8 cellular contexts compared by ENCODE assay signal in the genomic region with DNA sequence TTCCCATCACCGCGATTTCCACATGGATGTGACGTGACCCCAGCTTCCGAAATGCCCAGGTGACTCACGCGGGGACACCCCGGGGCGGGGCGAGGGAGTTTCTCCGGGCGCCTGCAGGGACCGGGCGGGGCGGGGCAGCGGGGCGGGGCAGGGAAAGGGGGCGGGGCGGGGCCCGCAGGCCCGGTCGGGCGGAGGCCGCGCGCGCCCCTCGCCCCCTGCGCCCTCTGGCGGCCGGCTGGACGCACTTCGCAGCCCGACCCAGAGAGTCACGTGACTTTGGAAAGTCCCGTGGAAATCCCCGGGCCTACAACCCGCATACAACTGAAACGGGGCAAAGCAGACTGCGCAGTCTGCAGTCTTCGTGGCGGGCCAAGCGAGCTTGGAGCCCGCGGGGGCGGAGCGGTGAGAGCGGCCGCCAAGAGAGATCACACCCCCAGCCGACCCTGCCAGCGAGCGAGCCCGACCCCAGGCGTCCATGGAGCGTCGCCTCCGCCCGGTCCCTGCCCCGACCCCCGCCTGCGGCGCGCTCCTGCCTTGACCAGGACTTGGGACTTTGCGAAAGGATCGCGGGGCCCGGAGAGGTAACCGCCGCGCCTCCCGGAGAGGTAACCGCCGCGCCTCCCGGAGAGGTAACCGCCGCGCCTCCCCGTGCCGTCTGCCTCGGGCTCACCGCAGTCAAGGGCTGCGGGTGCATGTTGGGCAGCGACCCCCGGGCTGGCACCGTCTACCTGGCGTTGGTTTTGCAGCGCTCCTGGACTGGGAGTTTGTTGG. TPM values are rescaled to one million over a fixed set of nuclear protein-coding genes. Genes with fewer than 3 reads are reported as not detected.
DNase-seq lines count a peak whose midpoint lies in the region; ATAC-seq and TF ChIP-seq lines count a peak whose summit lies in the region.

A gene (plus strand): TSS at position 346 of the 771 bp plus-strand sequence. CDS start 3,969 bp downstream, outside the sequence.

- H3K4me3 Mint-ChIP-seq in activated naive CD8-positive, alpha-beta T cell treated with anti-CD3 and anti-CD28 coated beads, Interleukin-2, amount 50 U/mL, for 24 hours: peak within 1 kb of the TSS; percentile 93

- H3K9me3 Mint-ChIP-seq in activated naive CD8-positive, alpha-beta T cell treated with anti-CD3 and anti-CD28 coated beads, Interleukin-2, amount 50 U/mL, for 24 hours: no peaks in the 10 kb centered on the region

- no peaks in the 10 kb centered on the region for H3K27me3 Mint-ChIP-seq in activated naive CD8-positive, alpha-beta T cell treated with anti-CD3 and anti-CD28 coated beads, Interleukin-2, amount 50 U/mL, for 24 hours

- TF ChIP-seq POLR2A in heart left ventricle (IDR thresholded peaks at IDR 0.05) (peak in 1 of 2 donors; percentile 68), upper lobe of left lung (IDR thresholded peaks at IDR 0.05) (peak; percentile 58 to 97 (median 94))

- H3K36me3 Mint-ChIP-seq in activated naive CD8-positive, alpha-beta T cell treated with anti-CD3 and anti-CD28 coated beads, Interleukin-2, amount 50 U/mL, for 24 hours (ENCODE audit: low read depth): peaks cover 54% of the 10 kb centered on the region

- H3K27ac ChIP-seq in heart left ventricle (peak within 1 kb of the TSS; percentile 72 to 97 (median 86)), upper lobe of left lung (peak within 1 kb of the TSS; percentile 93 to 99 (median 98))

- intact Hi-C loops in heart left ventricle (cut with DNase I) (loop anchor here in 9 of 10 donors (1.0 to 10.0 kb wide), 14 partner anchors 62 to 240 kb away; a partner anchor contains a TSS), posterior vena cava (cut with DNase I) (loop anchor here (10.0 kb wide), 1 partner anchor 162 kb away; no protein-coding TSS in a partner anchor)

- H3K36me3 ChIP-seq in heart left ventricle (peaks cover 0 to 12% (median 0%) of the 10 kb centered on the region in 9 donors), upper lobe of left lung (peaks cover 0 to 2% (median 0%) of the 10 kb centered on the region in 4 donors)

- peak within 1 kb of the TSS; percentile 94 for H3K27ac Mint-ChIP-seq in activated naive CD8-positive, alpha-beta T cell treated with anti-CD3 and anti-CD28 coated beads, Interleukin-2, amount 50 U/mL, for 24 hours

- H3K27me3 ChIP-seq in heart left ventricle: no peaks in the 10 kb centered on the region
- no peaks in the 10 kb centered on the region for H3K27me3 ChIP-seq in upper lobe of left lung

- TF ChIP-seq CTCF in GM12874 (IDR thresholded peaks at IDR 0.05; ENCODE audit: insufficient read depth, low read depth, low read length) (peak; percentile 82), heart left ventricle (IDR thresholded peaks at IDR 0.05) (peak; percentile 56 to 98 (median 87)), upper lobe of left lung (IDR thresholded peaks at IDR 0.05) (peak; percentile 96 to 98 (median 98))

- H3K4me1 ChIP-seq in heart left ventricle (peaks cover 0 to 64% (median 19%) of the 10 kb centered on the region in 12 donors), upper lobe of left lung (peaks cover 21 to 45% (median 36%) of the 10 kb centered on the region in 4 donors)

- no peaks in the 10 kb centered on the region for H3K9me3 ChIP-seq in heart left ventricle
- H3K9me3 ChIP-seq in upper lobe of left lung: no peaks in the 10 kb centered on the region

- H3K4me3 ChIP-seq in heart left ventricle (peak within 1 kb of the TSS; percentile 64 to 98 (median 92)), upper lobe of left lung (peak within 1 kb of the TSS; percentile 62 to 80 (median 75))

- peak in 3 of 4 donors; percentile 81 to 84 (median 82) for TF ChIP-seq EP300 in upper lobe of left lung (IDR thresholded peaks at IDR 0.05)

- WGBS in heart left ventricle, 4 donors: 0% methylated on average over 16 to 87 of the region's 87 CpGs
- 0 to 1% methylated on average over 28 to 47 of the region's 87 CpGs for WGBS in upper lobe of left lung, 2 donors

- ATAC-seq in HG02623 (IDR thresholded peaks at IDR 0.05; ENCODE audit: unreplicated experiment) (peak; percentile 70), heart left ventricle (peak; percentile 88 to 96 (median 93)), upper lobe of left lung (ENCODE audit: low FRiP score in 2 of 2) (peak; percentile 95 to 97)
- peak; percentile 74 for ATAC-seq in activated naive CD8-positive, alpha-beta T cell treated with anti-CD3 and anti-CD28 coated beads, Interleukin-2, amount 50 U/mL, for 24 hours

- H3K4me1 Mint-ChIP-seq in activated naive CD8-positive, alpha-beta T cell treated with anti-CD3 and anti-CD28 coated beads, Interleukin-2, amount 50 U/mL, for 24 hours: peaks cover 51% of the 10 kb centered on the region

- DNase-seq in NCI-H1092 (lab: John Stamatoyannopoulos, UW): peak; percentile 38
- DNase-seq in SW480 (ENCODE audit: low spot score): peak; percentile 80
- DNase-seq in activated naive CD8-positive, alpha-beta T cell treated with anti-CD3 and anti-CD28 coated beads, Interleukin-2, amount 50 U/mL, for 24 hours: peak; percentile 94
- peak; percentile 91 to 96 (median 94) for DNase-seq in heart left ventricle
- DNase-seq in posterior vena cava (ENCODE audit: low spot score): peak; percentile 98
- DNase-seq in upper lobe of left lung: peak; percentile 96 to 98

RNA-seq across cellular contexts. Expression of the gene that starts here (rescaled TPM):
- total RNA-seq in heart left ventricle (10 to 100 TPM in 2 of 9 donors, 1 to 10 TPM in 7; 3.2 to 33.7 (median 6.0) TPM), posterior vena cava (10 to 100 TPM; 19.0 to 28.6 TPM), upper lobe of left lung (10 to 100 TPM; 35.3 to 76.4 (median 52.2) TPM)
- 1 to 10 TPM; 3.0 to 3.3 TPM for polyA plus RNA-seq in heart left ventricle

Comparison
In these comparisons a context has a peak if more than half of its experiments do, and no peak if none do; other contexts are left out.
1. Peak in every context shown above with its lines: DNase-seq, ATAC-seq, H3K4me3 ChIP-seq and H3K27ac ChIP-seq.
2. DNase-seq: peak in every context shown above with its lines; median percentile 98 in posterior vena cava; 97 in upper lobe of left lung; 94 in activated naive CD8-positive, alpha-beta T cell treated with anti-CD3 and anti-CD28 coated beads, Interleukin-2, amount 50 U/mL, for 24 hours; 94 in heart left ventricle; 80 in SW480; 38 in NCI-H1092.